In the genomic region with DNA sequence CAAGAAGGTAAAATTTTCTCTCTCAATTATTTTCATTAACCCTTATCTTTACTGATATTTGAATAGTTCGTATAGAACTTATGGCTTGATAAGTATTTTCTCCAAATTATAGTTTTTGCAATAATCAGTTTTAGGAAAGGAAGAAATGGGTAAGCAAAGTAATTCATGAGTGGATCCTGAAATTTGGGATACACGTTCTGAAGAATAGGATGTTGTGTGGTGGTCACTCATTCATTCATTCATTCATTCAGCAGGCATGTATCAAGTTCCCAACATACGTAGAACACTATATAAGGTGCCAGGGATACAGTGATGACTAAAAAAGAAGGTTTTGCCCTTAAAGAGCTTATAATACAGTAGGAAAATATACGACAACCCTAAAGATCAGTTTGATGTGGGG, we compare ENCODE assay signal across 2 cellular contexts.
TF ChIP-seq lines count a peak whose summit lies in the region.

No MANE protein-coding gene starts in this region.

TF ChIP-seq in GM12878, 131 proteins besides CTCF, POLR2A, EP300 and RAD21:
- TF ChIP-seq SRF (IDR thresholded peaks at IDR 0.05; ENCODE audit: low read depth in 2 of 2, low read length in 2 of 2) (no peak), EZH2 (IDR thresholded peaks at IDR 0.05; ENCODE audit: borderline replicate concordance, control insufficient read depth, low read depth, low read length) (no peak), ZSCAN29 (IDR thresholded peaks at IDR 0.05) (no peak), ZNF24 (IDR thresholded peaks at IDR 0.05) (peak; percentile 61; the same call in 1 of the 2 replicates)
- TF ChIP-seq, protein P1, sequence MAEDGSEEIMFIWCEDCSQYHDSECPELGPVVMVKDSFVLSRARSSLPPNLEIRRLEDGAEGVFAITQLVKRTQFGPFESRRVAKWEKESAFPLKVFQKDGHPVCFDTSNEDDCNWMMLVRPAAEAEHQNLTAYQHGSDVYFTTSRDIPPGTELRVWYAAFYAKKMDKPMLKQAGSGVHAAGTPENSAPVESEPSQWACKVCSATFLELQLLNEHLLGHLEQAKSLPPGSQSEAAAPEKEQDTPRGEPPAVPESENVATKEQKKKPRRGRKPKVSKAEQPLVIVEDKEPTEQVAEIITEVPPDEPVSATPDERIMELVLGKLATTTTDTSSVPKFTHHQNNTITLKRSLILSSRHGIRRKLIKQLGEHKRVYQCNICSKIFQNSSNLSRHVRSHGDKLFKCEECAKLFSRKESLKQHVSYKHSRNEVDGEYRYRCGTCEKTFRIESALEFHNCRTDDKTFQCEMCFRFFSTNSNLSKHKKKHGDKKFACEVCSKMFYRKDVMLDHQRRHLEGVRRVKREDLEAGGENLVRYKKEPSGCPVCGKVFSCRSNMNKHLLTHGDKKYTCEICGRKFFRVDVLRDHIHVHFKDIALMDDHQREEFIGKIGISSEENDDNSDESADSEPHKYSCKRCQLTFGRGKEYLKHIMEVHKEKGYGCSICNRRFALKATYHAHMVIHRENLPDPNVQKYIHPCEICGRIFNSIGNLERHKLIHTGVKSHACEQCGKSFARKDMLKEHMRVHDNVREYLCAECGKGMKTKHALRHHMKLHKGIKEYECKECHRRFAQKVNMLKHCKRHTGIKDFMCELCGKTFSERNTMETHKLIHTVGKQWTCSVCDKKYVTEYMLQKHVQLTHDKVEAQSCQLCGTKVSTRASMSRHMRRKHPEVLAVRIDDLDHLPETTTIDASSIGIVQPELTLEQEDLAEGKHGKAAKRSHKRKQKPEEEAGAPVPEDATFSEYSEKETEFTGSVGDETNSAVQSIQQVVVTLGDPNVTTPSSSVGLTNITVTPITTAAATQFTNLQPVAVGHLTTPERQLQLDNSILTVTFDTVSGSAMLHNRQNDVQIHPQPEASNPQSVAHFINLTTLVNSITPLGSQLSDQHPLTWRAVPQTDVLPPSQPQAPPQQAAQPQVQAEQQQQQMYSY (CRISPR knock-in tag; IDR thresholded peaks at IDR 0.05): no peak
- TF ChIP-seq, protein P2, sequence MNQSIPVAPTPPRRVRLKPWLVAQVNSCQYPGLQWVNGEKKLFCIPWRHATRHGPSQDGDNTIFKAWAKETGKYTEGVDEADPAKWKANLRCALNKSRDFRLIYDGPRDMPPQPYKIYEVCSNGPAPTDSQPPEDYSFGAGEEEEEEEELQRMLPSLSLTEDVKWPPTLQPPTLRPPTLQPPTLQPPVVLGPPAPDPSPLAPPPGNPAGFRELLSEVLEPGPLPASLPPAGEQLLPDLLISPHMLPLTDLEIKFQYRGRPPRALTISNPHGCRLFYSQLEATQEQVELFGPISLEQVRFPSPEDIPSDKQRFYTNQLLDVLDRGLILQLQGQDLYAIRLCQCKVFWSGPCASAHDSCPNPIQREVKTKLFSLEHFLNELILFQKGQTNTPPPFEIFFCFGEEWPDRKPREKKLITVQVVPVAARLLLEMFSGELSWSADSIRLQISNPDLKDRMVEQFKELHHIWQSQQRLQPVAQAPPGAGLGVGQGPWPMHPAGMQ (IDR thresholded peaks at IDR 0.05; ENCODE audit: borderline replicate concordance): no peak

TF ChIP-seq in K562, 482 proteins besides CTCF, POLR2A, EP300 and RAD21:
- TF ChIP-seq MCM5 (IDR thresholded peaks at IDR 0.05; ENCODE audit: low read depth): no peak
- no peak for TF ChIP-seq ZNF75A (CRISPR knock-in tag; IDR thresholded peaks at IDR 0.05)
- no peak for TF ChIP-seq HDGF (IDR thresholded peaks at IDR 0.05)
- peak; percentile 82 for TF ChIP-seq ZNF24 (IDR thresholded peaks at IDR 0.05)
- TF ChIP-seq, protein P3, sequence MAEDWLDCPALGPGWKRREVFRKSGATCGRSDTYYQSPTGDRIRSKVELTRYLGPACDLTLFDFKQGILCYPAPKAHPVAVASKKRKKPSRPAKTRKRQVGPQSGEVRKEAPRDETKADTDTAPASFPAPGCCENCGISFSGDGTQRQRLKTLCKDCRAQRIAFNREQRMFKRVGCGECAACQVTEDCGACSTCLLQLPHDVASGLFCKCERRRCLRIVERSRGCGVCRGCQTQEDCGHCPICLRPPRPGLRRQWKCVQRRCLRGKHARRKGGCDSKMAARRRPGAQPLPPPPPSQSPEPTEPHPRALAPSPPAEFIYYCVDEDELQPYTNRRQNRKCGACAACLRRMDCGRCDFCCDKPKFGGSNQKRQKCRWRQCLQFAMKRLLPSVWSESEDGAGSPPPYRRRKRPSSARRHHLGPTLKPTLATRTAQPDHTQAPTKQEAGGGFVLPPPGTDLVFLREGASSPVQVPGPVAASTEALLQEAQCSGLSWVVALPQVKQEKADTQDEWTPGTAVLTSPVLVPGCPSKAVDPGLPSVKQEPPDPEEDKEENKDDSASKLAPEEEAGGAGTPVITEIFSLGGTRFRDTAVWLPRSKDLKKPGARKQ (CRISPR knock-in tag; IDR thresholded peaks at IDR 0.05): no peak
- TF ChIP-seq, protein P4, sequence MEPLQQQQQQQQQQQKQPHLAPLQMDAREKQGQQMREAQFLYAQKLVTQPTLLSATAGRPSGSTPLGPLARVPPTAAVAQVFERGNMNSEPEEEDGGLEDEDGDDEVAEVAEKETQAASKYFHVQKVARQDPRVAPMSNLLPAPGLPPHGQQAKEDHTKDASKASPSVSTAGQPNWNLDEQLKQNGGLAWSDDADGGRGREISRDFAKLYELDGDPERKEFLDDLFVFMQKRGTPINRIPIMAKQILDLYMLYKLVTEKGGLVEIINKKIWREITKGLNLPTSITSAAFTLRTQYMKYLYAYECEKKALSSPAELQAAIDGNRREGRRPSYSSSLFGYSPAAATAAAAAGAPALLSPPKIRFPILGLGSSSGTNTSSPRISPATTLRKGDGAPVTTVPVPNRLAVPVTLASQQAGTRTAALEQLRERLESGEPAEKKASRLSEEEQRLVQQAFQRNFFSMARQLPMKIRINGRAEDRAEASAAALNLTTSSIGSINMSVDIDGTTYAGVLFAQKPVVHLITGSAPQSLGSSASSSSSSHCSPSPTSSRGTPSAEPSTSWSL (CRISPR knock-in tag; IDR thresholded peaks at IDR 0.05; ENCODE audit: borderline replicate concordance): no peak
- no peak for TF ChIP-seq ZNF124 (CRISPR knock-in tag; IDR thresholded peaks at IDR 0.05)
